9 cellular contexts compared by ENCODE assay signal in genomic region chr11:9802291-9802861, GRCh38.
A peak's percentile ranks its signal among the peaks of the same experiment; 100 is the strongest.
DNase-seq lines count a peak whose midpoint lies in the region; ATAC-seq and TF ChIP-seq lines count a peak whose summit lies in the region.
"Had no signal": no experiment of that assay in that cellular context is flagged by ENCODE, and none has a peak within 500 bp of the region (broad histone marks: within the 10 kb centered on the region; RNA-seq: fewer than 3 reads in every experiment).

No MANE protein-coding gene starts in this region.

- no peak for TF ChIP-seq EP300 in stomach (IDR thresholded peaks at IDR 0.05)

- CTCF ChIA-PET in activated CD8-positive, alpha-beta memory T cell treated with anti-CD3 and anti-CD28 coated beads, Interleukin-2, amount 10 ng/mL, durations not matched to agents 7 days and 5 days (lab: Charles Lee) = interaction anchor here (0.7 to 1.3 kb wide), 2 partner anchors 17 to 43 kb away, joined by 3 to 4 read pairs; no protein-coding TSS in a partner anchor

- TF ChIP-seq POLR2A in stomach (IDR thresholded peaks at IDR 0.05) = no peak

- peak; percentile 88 for DNase-seq in HFF-Myc (ENCODE audit: extremely low read depth, low read depth)
- no peak for DNase-seq in Right ventricle myocardium superior
- no peak for DNase-seq in stomach
- no peak for DNase-seq in activated CD4-positive, CD25-positive, alpha-beta regulatory T cell (lab: John Stamatoyannopoulos, UW)
- DNase-seq in NCI-H2107 (lab: John Stamatoyannopoulos, UW) = no peak
- no peak for DNase-seq in activated CD8-positive, alpha-beta memory T cell treated with anti-CD3 and anti-CD28 coated beads, Interleukin-2, amount 10 ng/mL, durations not matched to agents 7 days and 5 days
- no peak for DNase-seq in NCI-H748 treated with DMSO at 0.1 percent for 48 hours (lab: John Stamatoyannopoulos, UW)

- TF ChIP-seq CTCF in HFF-Myc (IDR thresholded peaks at IDR 0.05; ENCODE audit: low read depth, low read length, missing control alignments) = no peak
- no peak for TF ChIP-seq CTCF in stomach (IDR thresholded peaks at IDR 0.05)

- H3K27ac ChIP-seq in stomach = peak overlapping the region in 4 of 5 donors; percentile 34 to 78 (median 60)
- H3K27ac ChIP-seq: VCaP had no signal

- no peak for ATAC-seq in activated T-helper 17 cell treated with anti-CD3 and anti-CD28 coated beads, Interleukin-2, amount 50 U/mL, for 72 hours (replicated peaks)
- ATAC-seq in Right ventricle myocardium superior (ENCODE audit: poor library complexity) = peak; percentile 70
- no peak for ATAC-seq in activated CD8-positive, alpha-beta memory T cell treated with anti-CD3 and anti-CD28 coated beads, Interleukin-2, amount 10 ng/mL, durations not matched to agents 7 days and 5 days

- no peaks in the 10 kb centered on the region for H3K9me3 ChIP-seq in stomach

- H3K27me3 ChIP-seq in stomach = no peaks in the 10 kb centered on the region

- H3K4me3 ChIP-seq in HFF-Myc (replicated peaks; ENCODE audit: low read depth, low read length) = no peak overlapping the region
- no peak overlapping the region for H3K4me3 ChIP-seq in stomach

- H3K27me3 Mint-ChIP-seq in activated T-helper 17 cell treated with anti-CD3 and anti-CD28 coated beads, Interleukin-2, amount 50 U/mL, for 72 hours = no peaks in the 10 kb centered on the region
- H3K27me3 Mint-ChIP-seq in activated CD8-positive, alpha-beta memory T cell treated with anti-CD3 and anti-CD28 coated beads, Interleukin-2, amount 10 ng/mL, durations not matched to agents 7 days and 5 days = no peaks in the 10 kb centered on the region

- H3K4me1 ChIP-seq in stomach = peaks cover 0 to 28% (median 12%) of the 10 kb centered on the region in 4 donors

- H3K9me3 Mint-ChIP-seq in activated T-helper 17 cell treated with anti-CD3 and anti-CD28 coated beads, Interleukin-2, amount 50 U/mL, for 72 hours = no peaks in the 10 kb centered on the region
- no peaks in the 10 kb centered on the region for H3K9me3 Mint-ChIP-seq in activated CD8-positive, alpha-beta memory T cell treated with anti-CD3 and anti-CD28 coated beads, Interleukin-2, amount 10 ng/mL, durations not matched to agents 7 days and 5 days (ENCODE audit: low read depth)

- peak overlapping the region; percentile 47 for H3K27ac Mint-ChIP-seq in activated T-helper 17 cell treated with anti-CD3 and anti-CD28 coated beads, Interleukin-2, amount 50 U/mL, for 72 hours
- no peak overlapping the region for H3K27ac Mint-ChIP-seq in activated CD8-positive, alpha-beta memory T cell treated with anti-CD3 and anti-CD28 coated beads, Interleukin-2, amount 10 ng/mL, durations not matched to agents 7 days and 5 days

- intact Hi-C loops in Right ventricle myocardium superior (cut with DNase I) (no loop called here), stomach (cut with DNase I; ENCODE audit: low total_unique reads) (no loop called here)

- no peaks in the 10 kb centered on the region for H3K4me1 Mint-ChIP-seq in activated T-helper 17 cell treated with anti-CD3 and anti-CD28 coated beads, Interleukin-2, amount 50 U/mL, for 72 hours
- H3K4me1 Mint-ChIP-seq in activated CD8-positive, alpha-beta memory T cell treated with anti-CD3 and anti-CD28 coated beads, Interleukin-2, amount 10 ng/mL, durations not matched to agents 7 days and 5 days = peaks cover 2% of the 10 kb centered on the region

- peaks cover under 1 to 42% (median 16%) of the 10 kb centered on the region in 4 donors for H3K36me3 ChIP-seq in stomach

- H3K4me3 Mint-ChIP-seq in activated T-helper 17 cell treated with anti-CD3 and anti-CD28 coated beads, Interleukin-2, amount 50 U/mL, for 72 hours = no peak overlapping the region
- no peak overlapping the region for H3K4me3 Mint-ChIP-seq in activated CD8-positive, alpha-beta memory T cell treated with anti-CD3 and anti-CD28 coated beads, Interleukin-2, amount 10 ng/mL, durations not matched to agents 7 days and 5 days

- peaks cover 10% of the 10 kb centered on the region for H3K36me3 Mint-ChIP-seq in activated T-helper 17 cell treated with anti-CD3 and anti-CD28 coated beads, Interleukin-2, amount 50 U/mL, for 72 hours (ENCODE audit: low read depth)
- H3K36me3 Mint-ChIP-seq in activated CD8-positive, alpha-beta memory T cell treated with anti-CD3 and anti-CD28 coated beads, Interleukin-2, amount 10 ng/mL, durations not matched to agents 7 days and 5 days = no peaks in the 10 kb centered on the region

- 63 to 83% (median 76%) methylated on average over 3 of the region's 3 CpGs for WGBS in stomach, 5 donors
